1 cellular context compared by ENCODE assay signal in genomic region chr4:151099226-151099975, GRCh38.
TF ChIP-seq lines count a peak whose summit lies in the region.

Gene RPS3A, plus strand, starts transcription at chr4:151099628. Its CDS starts 25 bp downstream, at chr4:151099653.

TF ChIP-seq in GM12878, 131 proteins besides CTCF, POLR2A, EP300 and RAD21 (continued from another document):
- TF ChIP-seq ZNF592 (IDR thresholded peaks at IDR 0.05) = no peak
- TF ChIP-seq E2F8 (IDR thresholded peaks at IDR 0.05; ENCODE audit: low read depth, partially characterized antibody) = peak; percentile 62
- TF ChIP-seq MTA2 (IDR thresholded peaks at IDR 0.05; ENCODE audit: low read depth) = peak; percentile 89
- TF ChIP-seq NR2C2 (IDR thresholded peaks at IDR 0.05; ENCODE audit: borderline replicate concordance, control insufficient read depth, insufficient read length, low read depth) = peak; percentile 84
